Comparison of ENCODE assay signal across 17 cellular contexts in genomic region chr11:131934006-131934405, GRCh38.
DNase-seq lines count a peak whose midpoint lies in the region; ATAC-seq, FAIRE-seq and TF ChIP-seq lines count a peak whose summit lies in the region.
"Had no signal": no experiment of that assay in that cellular context is flagged by ENCODE, and none has a peak within 500 bp of the region (broad histone marks: within the 10 kb centered on the region; RNA-seq: fewer than 3 reads in every experiment).

No MANE protein-coding gene starts in this region.

- H3K27ac ChIP-seq in endothelial cell of umbilical vein (ENCODE audit: insufficient read depth, low read depth, low read length) (no peak overlapping the region), GM23338 (ENCODE audit: low read depth) (no peak overlapping the region)
- H3K27ac ChIP-seq: GM23248 had no signal

- no peak for ATAC-seq in GM21825 (IDR thresholded peaks at IDR 0.05; ENCODE audit: unreplicated experiment)
- no peak for ATAC-seq in GM23338
- ATAC-seq: HCT116 had no signal

- H3K9me1 ChIP-seq in endothelial cell of umbilical vein (replicated peaks; ENCODE audit: control insufficient read depth, extremely low read depth, insufficient read depth, low read length), result no peaks in the 10 kb centered on the region

- H3K27me3 Mint-ChIP-seq in GM23338 (ENCODE audit: insufficient read depth, low read depth, poor library complexity), result peaks cover 4% of the 10 kb centered on the region
- H3K27me3 Mint-ChIP-seq: CD4-positive, alpha-beta memory T cell had no signal

- no peaks in the 10 kb centered on the region for H3K36me3 ChIP-seq in endothelial cell of umbilical vein (ENCODE audit: control insufficient read depth in 2 of 2, extremely low read depth in 1 of 2, insufficient read depth in 2 of 2, low read length in 2 of 2)
- H3K36me3 ChIP-seq in GM23338 (ENCODE audit: insufficient read depth), result no peaks in the 10 kb centered on the region

- no peak overlapping the region for H3K9ac ChIP-seq in endothelial cell of umbilical vein (replicated peaks; ENCODE audit: extremely low read depth, insufficient read depth, low read length)
- H3K9ac ChIP-seq: GM23248 had no signal

- TF ChIP-seq POLR2A in endothelial cell of umbilical vein (IDR thresholded peaks at IDR 0.05; ENCODE audit: low read depth, low read length), result no peak

- H3K9me2 ChIP-seq in GM23338 (ENCODE audit: insufficient read depth), result no peaks in the 10 kb centered on the region

- no peak overlapping the region for H3K27ac Mint-ChIP-seq in GM23338
- H3K27ac Mint-ChIP-seq: CD4-positive, alpha-beta memory T cell; H9 had no signal

- H3K9me3 ChIP-seq in endothelial cell of umbilical vein (replicated peaks; ENCODE audit: control insufficient read depth, insufficient read depth, low read length), result no peaks in the 10 kb centered on the region
- H3K9me3 ChIP-seq: Caco-2 had no signal

- H3K4me3 ChIP-seq in endothelial cell of umbilical vein (replicated peaks in 1 of 3; ENCODE audit: insufficient read depth in 1 of 3, low read depth in 1 of 3, low read length in 3 of 3) (no peak overlapping the region), GM23338 (no peak overlapping the region)
- H3K4me3 ChIP-seq: GM23248 had no signal

- H4K20me1 ChIP-seq in endothelial cell of umbilical vein (replicated peaks; ENCODE audit: control insufficient read depth, extremely low read depth, insufficient read depth, low read length) (no peaks in the 10 kb centered on the region), GM23338 (replicated peaks; ENCODE audit: insufficient read depth) (no peaks in the 10 kb centered on the region; the same call in none of the 2 replicates)

- CTCF ChIA-PET in endothelial cell of umbilical vein (lab: Charles Lee), result interaction anchor here (0.9 to 1.7 kb wide), 2 partner anchors 186 to 193 kb away, joined by 3 to 7 read pairs; no protein-coding TSS in a partner anchor

- H3K4me1 ChIP-seq in endothelial cell of umbilical vein (ENCODE audit: control insufficient read depth, extremely low read depth, insufficient read depth, low read length), result no peaks in the 10 kb centered on the region
- 0 out of 2 replicates have a peak, but pooled peaks cover under 1% of the 10 kb centered on the region for H3K4me1 ChIP-seq in GM23338 (ENCODE audit: insufficient read depth)
- H3K4me1 ChIP-seq: Caco-2 had no signal

- intact Hi-C loops in endothelial cell of umbilical vein (cut with micrococcal nuclease), result no loop called here

- no peak overlapping the region for H3K4me3 Mint-ChIP-seq in GM23338
- H3K4me3 Mint-ChIP-seq: CD4-positive, alpha-beta memory T cell; H9 had no signal

- H3K4me2 ChIP-seq in endothelial cell of umbilical vein (ENCODE audit: insufficient read depth, low read length) (no peak overlapping the region), GM23338 (no peak overlapping the region)

- FAIRE-seq in endothelial cell of umbilical vein (lab: Jason Lieb, UNC), result no peak
- FAIRE-seq: GM12891, GM18507 had no signal

- no peak for TF ChIP-seq CTCF in endothelial cell of umbilical vein (IDR thresholded peaks at IDR 0.05; ENCODE audit: extremely low read depth in 1 of 2, insufficient read depth in 1 of 2, low read depth in 1 of 2, low read length in 2 of 2)
- TF ChIP-seq CTCF in GM23338 (conservative IDR thresholded peaks at IDR 0.05; ENCODE audit: low read depth in 2 of 2), result no peak

- no peak overlapping the region for H2AFZ ChIP-seq in endothelial cell of umbilical vein (ENCODE audit: low read depth, low read length)
- no peak overlapping the region for H2AFZ ChIP-seq in GM23338
- H2AFZ ChIP-seq: GM23248 had no signal

- H3K27me3 ChIP-seq in endothelial cell of umbilical vein (ENCODE audit: control insufficient read depth in 2 of 2, insufficient read depth in 2 of 2, low read length in 2 of 2), result peaks cover 2 to 7% of the 10 kb centered on the region in 2 experiments
- no peaks in the 10 kb centered on the region for H3K27me3 ChIP-seq in GM23338 (ENCODE audit: insufficient read depth)

- dilution Hi-C loops in endothelial cell of umbilical vein (cut with MboI; ENCODE audit: extremely low pct_ligation_motif_present, low sequenced_read_pairs), result no loop called here

- POLR2A ChIA-PET in endothelial cell of umbilical vein (lab: Charles Lee), result no interaction called here

- H3K4me1 Mint-ChIP-seq in GM23338, result peaks cover 12% of the 10 kb centered on the region
- H3K4me1 Mint-ChIP-seq: CD4-positive, alpha-beta memory T cell had no signal

- H3F3A ChIP-seq in GM23338 (replicated peaks; ENCODE audit: low read depth), result no peaks in the 10 kb centered on the region

- peak; percentile 69 for DNase-seq in DMS153 (lab: John Stamatoyannopoulos, UW)
- peak; percentile 53 for DNase-seq in NCI-H69 (lab: John Stamatoyannopoulos, UW)
- peak; percentile 38 for DNase-seq in endothelial cell of umbilical vein (ENCODE audit: low read depth, low spot score)
- no peak for DNase-seq in GM23338 (ENCODE audit: low spot score)
- no peak for DNase-seq in putamen (ENCODE audit: low spot score)
- DNase-seq: C1 segment of cervical spinal cord; Caco-2; CD4-positive, alpha-beta memory T cell; DMS53; DMS79 treated with DMSO at 0.1 percent for 48 hours; GF-D8; GM23248; H9 had no signal

- no peaks in the 10 kb centered on the region for H3K79me2 ChIP-seq in endothelial cell of umbilical vein (ENCODE audit: control insufficient read depth, insufficient read depth, low read length)
- no peaks in the 10 kb centered on the region; the same call in 1 of the 2 replicates for H3K79me2 ChIP-seq in GM23338 (replicated peaks; ENCODE audit: insufficient read depth)

- no peaks in the 10 kb centered on the region for H3K9me3 Mint-ChIP-seq in GM23338
- H3K9me3 Mint-ChIP-seq: H9 had no signal

- no peaks in the 10 kb centered on the region for H3K36me3 Mint-ChIP-seq in GM23338 (ENCODE audit: low read depth)
- H3K36me3 Mint-ChIP-seq: CD4-positive, alpha-beta memory T cell had no signal

- BruUV-seq in endothelial cell of umbilical vein (replicated peaks; lab: Mats Ljungman, UMichigan), result no TSS peak

TF ChIP-seq in endothelial cell of umbilical vein, 7 proteins besides CTCF, POLR2A, EP300 and RAD21:
- TF ChIP-seq GATA2 (IDR thresholded peaks at IDR 0.05; ENCODE audit: insufficient read depth, insufficient read length, low read depth, low read length), result no peak
- TF ChIP-seq POLR2AphosphoS5 (IDR thresholded peaks at IDR 0.05; ENCODE audit: insufficient read depth, low read depth, low read length), result no peak
- no peak for TF ChIP-seq EZH2 (IDR thresholded peaks at IDR 0.05; ENCODE audit: borderline replicate concordance, low read depth, low read length, severe bottlenecking)

TF ChIP-seq in GM23338, 12 proteins besides CTCF, POLR2A, EP300 and RAD21 (continues in another document):
- TF ChIP-seq CREB1 (CRISPR knock-in tag; IDR thresholded peaks at IDR 0.05; ENCODE audit: low read depth), result no peak
- no peak for TF ChIP-seq REST (IDR thresholded peaks at IDR 0.05; ENCODE audit: unreplicated experiment)
- TF ChIP-seq NANOG (IDR thresholded peaks at IDR 0.05; ENCODE audit: borderline replicate concordance), result no peak
- TF ChIP-seq EZH2phosphoT487 (IDR thresholded peaks at IDR 0.05; ENCODE audit: unreplicated experiment), result no peak
- TF ChIP-seq STAT1 (IDR thresholded peaks at IDR 0.05; ENCODE audit: unreplicated experiment), result no peak
- TF ChIP-seq ZNF331 (CRISPR knock-in tag; IDR thresholded peaks at IDR 0.05; ENCODE audit: low read depth), result no peak
- no peak for TF ChIP-seq EZH2 (IDR thresholded peaks at IDR 0.05; ENCODE audit: low read depth, unreplicated experiment)
- no peak for TF ChIP-seq ETS1 (IDR thresholded peaks at IDR 0.05)

Comparison
In these comparisons a context has a peak if more than half of its experiments do, and no peak if none do; other contexts are left out.
1. DNase-seq: peak in DMS153 (single experiment), NCI-H69 (single experiment) and endothelial cell of umbilical vein (single experiment); none in GM23338 (single experiment) and putamen (single experiment).